ENCODE assay signal across 25 cellular contexts in genomic region chr7:108078156-108078781, GRCh38. TPM values are rescaled to one million over a fixed set of nuclear protein-coding genes. Genes with fewer than 3 reads are reported as not detected.
DNase-seq lines count a peak whose midpoint lies in the region; ATAC-seq and TF ChIP-seq lines count a peak whose summit lies in the region.
"Had no signal": no experiment of that assay in that cellular context is flagged by ENCODE, and none has a peak within 500 bp of the region (broad histone marks: within the 10 kb centered on the region; RNA-seq: fewer than 3 reads in every experiment).

No MANE protein-coding gene starts in this region.

- H3K27ac Mint-ChIP-seq in activated CD4-positive, alpha-beta T cell treated with anti-CD3 and anti-CD28 coated beads for 36 hours, result no peak overlapping the region
- H3K27ac Mint-ChIP-seq: activated CD4-positive, alpha-beta memory T cell treated with anti-CD3 and anti-CD28 coated beads, Interleukin-2, amount 10 ng/mL, durations not matched to agents 7 days and 5 days; activated naive CD4-positive, alpha-beta T cell treated with anti-CD3 and anti-CD28 coated beads, Interleukin-2, amount 50 U/mL, for 72 hours; H9; memory B cell had no signal

- DNase-seq in ELR (ENCODE audit: low read depth) (peak; percentile 18), amniotic epithelial cell (ENCODE audit: low read depth) (peak; percentile 62), fibroblast of mammary gland (ENCODE audit: low read depth) (peak; percentile 55), renal cortical epithelial cell (ENCODE audit: low read depth) (peak; percentile 42), erythroblast (lab: John Stamatoyannopoulos, UW) (no peak)
- DNase-seq in activated CD4-positive, alpha-beta T cell treated with anti-CD3 and anti-CD28 coated beads for 36 hours, result no peak
- DNase-seq: activated CD4-positive, alpha-beta memory T cell treated with anti-CD3 and anti-CD28 coated beads, Interleukin-2, amount 10 ng/mL, durations not matched to agents 7 days and 5 days; anterior cingulate cortex; dorsolateral prefrontal cortex; H9; KG1; left cardiac atrium; MM.1S; NCI-H2029; NCI-H2227 treated with DMSO at 0.1 percent for 48 hours; stimulated activated naive CD8-positive, alpha-beta T cell treated with anti-CD3 and anti-CD28 coated beads, Interleukin-15, Interleukin-2, amounts not matched to agents 100 U/mL and 50 U/mL, for 24 hours; T-helper 1 cell; uterus had no signal

- POLR2A ChIA-PET in activated CD4-positive, alpha-beta T cell treated with anti-CD3 and anti-CD28 coated beads for 36 hours (lab: Charles Lee), result no interaction called here

- peaks cover 7% of the 10 kb centered on the region for H3K9me3 Mint-ChIP-seq in activated CD4-positive, alpha-beta T cell treated with anti-CD3 and anti-CD28 coated beads for 36 hours (ENCODE audit: low read depth)
- H3K9me3 Mint-ChIP-seq: activated CD4-positive, alpha-beta memory T cell treated with anti-CD3 and anti-CD28 coated beads, Interleukin-2, amount 10 ng/mL, durations not matched to agents 7 days and 5 days had no signal

- CTCF ChIA-PET in activated CD4-positive, alpha-beta T cell treated with anti-CD3 and anti-CD28 coated beads for 36 hours (lab: Charles Lee), result no interaction called here

- TF ChIP-seq POLR2A in erythroblast (IDR thresholded peaks at IDR 0.05; ENCODE audit: low read length), result no peak

- no peaks in the 10 kb centered on the region for H3K4me1 Mint-ChIP-seq in activated CD4-positive, alpha-beta T cell treated with anti-CD3 and anti-CD28 coated beads for 36 hours
- H3K4me1 Mint-ChIP-seq: activated CD4-positive, alpha-beta memory T cell treated with anti-CD3 and anti-CD28 coated beads, Interleukin-2, amount 10 ng/mL, durations not matched to agents 7 days and 5 days; memory B cell had no signal

- no peak overlapping the region for H3K4me3 ChIP-seq in fibroblast of mammary gland (ENCODE audit: control insufficient read depth, low read depth, low read length)
- H3K4me3 ChIP-seq: dorsolateral prefrontal cortex, hepatocyte, prostate gland, SJSA1, uterus had no signal

- TF ChIP-seq CTCF in fibroblast of mammary gland (conservative IDR thresholded peaks at IDR 0.05; ENCODE audit: control insufficient read depth, insufficient read depth, low read depth, low read length), result no peak

- no peaks in the 10 kb centered on the region for H3K36me3 Mint-ChIP-seq in activated CD4-positive, alpha-beta T cell treated with anti-CD3 and anti-CD28 coated beads for 36 hours (ENCODE audit: low read depth)
- H3K36me3 Mint-ChIP-seq: activated naive CD4-positive, alpha-beta T cell treated with anti-CD3 and anti-CD28 coated beads, Interleukin-2, amount 50 U/mL, for 72 hours; memory B cell had no signal

- H3K4me3 Mint-ChIP-seq in activated CD4-positive, alpha-beta T cell treated with anti-CD3 and anti-CD28 coated beads for 36 hours, result no peak overlapping the region
- H3K4me3 Mint-ChIP-seq: activated CD4-positive, alpha-beta memory T cell treated with anti-CD3 and anti-CD28 coated beads, Interleukin-2, amount 10 ng/mL, durations not matched to agents 7 days and 5 days; H9; memory B cell had no signal

- ATAC-seq in GM21367 (IDR thresholded peaks at IDR 0.05; ENCODE audit: unreplicated experiment), result no peak
- ATAC-seq in activated CD4-positive, alpha-beta T cell treated with anti-CD3 and anti-CD28 coated beads for 36 hours, result no peak
- ATAC-seq: activated CD4-positive, CD25-positive, alpha-beta regulatory T cell treated with anti-CD3 and anti-CD28 coated beads, Interleukin-2, amount 50 U/mL, for 24 hours; activated naive CD4-positive, alpha-beta T cell treated with anti-CD3 and anti-CD28 coated beads, Interleukin-2, amount 50 U/mL, for 72 hours; left cardiac atrium; stimulated activated naive CD8-positive, alpha-beta T cell treated with anti-CD3 and anti-CD28 coated beads, Interleukin-15, Interleukin-2, amounts not matched to agents 100 U/mL and 50 U/mL, for 24 hours had no signal

- no peaks in the 10 kb centered on the region for H3K27me3 Mint-ChIP-seq in activated CD4-positive, alpha-beta T cell treated with anti-CD3 and anti-CD28 coated beads for 36 hours
- H3K27me3 Mint-ChIP-seq: activated CD4-positive, alpha-beta memory T cell treated with anti-CD3 and anti-CD28 coated beads, Interleukin-2, amount 10 ng/mL, durations not matched to agents 7 days and 5 days had no signal

- intact Hi-C loops in activated CD4-positive, alpha-beta T cell treated with anti-CD3 and anti-CD28 coated beads for 36 hours (cut with DNase I, micrococcal nuclease), result no loop called here

RNA-seq across cellular contexts. Expression of gene LAMB4, which starts 51.9 kb away (rescaled TPM):
- total RNA-seq in renal cortical epithelial cell, result 0.17 and 0.65 TPM in 2 replicates
- not detected for total RNA-seq in activated CD4-positive, alpha-beta T cell treated with anti-CD3 and anti-CD28 coated beads for 36 hours
- total RNA-seq: activated CD4-positive, alpha-beta memory T cell treated with anti-CD3 and anti-CD28 coated beads, Interleukin-2, amount 10 ng/mL, durations not matched to agents 7 days and 5 days; activated naive CD4-positive, alpha-beta T cell treated with anti-CD3 and anti-CD28 coated beads, Interleukin-2, amount 50 U/mL, for 72 hours; H9 had no signal

Comparison
In these comparisons a context has a peak if more than half of its experiments do, and no peak if none do; other contexts are left out.
1. DNase-seq: peak in ELR (single experiment), amniotic epithelial cell (single experiment), fibroblast of mammary gland (single experiment) and renal cortical epithelial cell (single experiment); none in erythroblast (0 of 2) and activated CD4-positive, alpha-beta T cell treated with anti-CD3 and anti-CD28 coated beads for 36 hours (single experiment).